ENCODE assay signal across 8 cellular contexts in the genomic region with DNA sequence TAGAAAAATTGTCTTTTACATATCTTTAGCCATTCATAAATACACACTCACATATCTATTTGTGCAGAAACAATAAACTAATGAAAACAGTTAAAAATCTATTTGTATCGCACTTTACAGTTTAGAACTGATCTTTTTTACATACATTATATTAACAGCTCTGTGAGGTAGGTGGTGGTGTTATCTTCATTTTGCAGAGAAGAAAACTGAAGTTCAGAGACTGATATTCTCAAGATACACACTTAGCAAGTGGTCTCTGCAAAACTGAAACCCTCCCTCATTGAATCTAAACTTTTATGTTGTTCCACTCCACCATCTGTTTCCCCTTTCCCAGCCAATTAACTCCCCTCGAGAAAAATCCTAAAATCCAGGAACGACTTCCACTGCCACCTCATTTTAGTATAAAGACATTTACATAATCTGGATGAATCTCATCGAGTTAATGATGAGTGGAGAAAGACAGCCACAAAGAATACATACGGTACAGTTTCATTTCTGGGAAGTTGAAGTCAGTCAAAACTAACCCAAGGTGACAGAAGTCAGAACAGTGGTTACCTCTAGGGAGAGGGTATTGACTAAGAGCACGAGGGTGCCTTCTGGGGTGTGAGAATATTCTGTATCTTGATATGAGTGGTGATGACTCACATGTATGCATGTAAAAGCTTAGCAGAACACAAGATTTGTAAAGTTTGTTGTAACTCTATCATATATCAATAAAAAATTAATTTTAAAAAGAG.
A peak's percentile ranks its signal among the peaks of the same experiment; 100 is the strongest.
DNase-seq lines count a peak whose midpoint lies in the region; ATAC-seq, FAIRE-seq and TF ChIP-seq lines count a peak whose summit lies in the region.

No MANE protein-coding gene starts in this region.

- no peak for DNase-seq in SK-N-SH
- DNase-seq in keratinocyte (ENCODE audit: low read depth, low spot score): no peak
- DNase-seq in SKM-1 treated with dmso at 0.1 percent for 144 hours (lab: John Stamatoyannopoulos, UW; ENCODE audit: unreplicated experiment): no peak
- DNase-seq in NCI-H2107 treated with DMSO at 0.1 percent for 48 hours (lab: John Stamatoyannopoulos, UW; ENCODE audit: unreplicated experiment): no peak
- no peak for DNase-seq in NCI-H748 (lab: John Stamatoyannopoulos, UW; ENCODE audit: unreplicated experiment)

- 44% methylated on average over 6 of the region's 6 CpGs for WGBS in SK-N-SH (ENCODE audit: low lambda C conversion rate)

- H3K9me2 ChIP-seq in SK-N-SH: no peaks in the 10 kb centered on the region

- no peak for TF ChIP-seq CTCF in SK-N-SH (IDR thresholded peaks at IDR 0.05)
- TF ChIP-seq CTCF in keratinocyte (optimal IDR thresholded peaks at IDR 0.05 in 1 of 3, IDR thresholded peaks at IDR 0.05 in 1 of 3, conservative IDR thresholded peaks at IDR 0.05 in 1 of 3; ENCODE audit: extremely low read depth in 1 of 3, insufficient read depth in 2 of 3, low read length in 3 of 3): no peak

- no peaks in the 10 kb centered on the region for H3K27me3 ChIP-seq in SK-N-SH (ENCODE audit: insufficient read depth)
- H3K27me3 ChIP-seq in keratinocyte (ENCODE audit: control insufficient read depth, extremely low read depth, insufficient read depth, low read length): no peaks in the 10 kb centered on the region

- dilution Hi-C loops in keratinocyte (cut with MboI; ENCODE audit: extremely low pct_ligation_motif_present, low sequenced_read_pairs): no loop called here

- H3K4me1 ChIP-seq in SK-N-SH (ENCODE audit: control insufficient read depth in 1 of 2, insufficient read depth in 2 of 2, low read depth in 1 of 2, low read length in 1 of 2): no peaks in the 10 kb centered on the region; a peak in 1 of 4 replicates
- peaks cover 12% of the 10 kb centered on the region for H3K4me1 ChIP-seq in keratinocyte (ENCODE audit: control insufficient read depth, extremely low read depth, insufficient read depth, low read length)

- ATAC-seq in SK-N-SH treated with all-trans-retinoic acid at 6 μM for 48 hours: peak; percentile 49; the same call in 2 of the 3 replicates
- ATAC-seq in GM21717 (IDR thresholded peaks at IDR 0.05; ENCODE audit: unreplicated experiment): peak; percentile 98
- ATAC-seq in HG03565 (IDR thresholded peaks at IDR 0.05; ENCODE audit: unreplicated experiment): peak; percentile 99

- H3K9me3 ChIP-seq in SK-N-SH (no peaks in the 10 kb centered on the region), keratinocyte (ENCODE audit: control insufficient read depth, low read depth, low read length) (no peaks in the 10 kb centered on the region)

- peak; percentile 5 for FAIRE-seq in keratinocyte (lab: Jason Lieb, UNC)

- H3F3A ChIP-seq in SK-N-SH (replicated peaks; ENCODE audit: insufficient read depth): no peaks in the 10 kb centered on the region

- POLR2A ChIA-PET in SK-N-SH (lab: Yijun Ruan, JAX): no interaction called here

- H4K20me1 ChIP-seq in SK-N-SH (ENCODE audit: insufficient read depth) (no peaks in the 10 kb centered on the region), keratinocyte (ENCODE audit: control insufficient read depth, extremely low read depth, insufficient read depth, low read length) (no peaks in the 10 kb centered on the region)

- H3K4me3 ChIP-seq in SK-N-SH (ENCODE audit: low read depth in 2 of 2, low read length in 1 of 2): no peak overlapping the region
- H3K4me3 ChIP-seq in keratinocyte (ENCODE audit: control insufficient read depth in 2 of 3, extremely low read depth in 1 of 3, insufficient read depth in 2 of 3, low read depth in 1 of 3, low read length in 3 of 3): no peak overlapping the region

- H3K36me3 ChIP-seq in SK-N-SH (replicated peaks in 1 of 2; ENCODE audit: control insufficient read depth in 1 of 2, insufficient read depth in 2 of 2, low read length in 1 of 2) (no peaks in the 10 kb centered on the region), keratinocyte (ENCODE audit: control insufficient read depth in 2 of 2, extremely low read depth in 1 of 2, insufficient read depth in 2 of 2, low read length in 2 of 2) (no peaks in the 10 kb centered on the region)

- TF ChIP-seq EP300 in SK-N-SH (IDR thresholded peaks at IDR 0.05; ENCODE audit: borderline replicate concordance in 1 of 2, low read depth in 1 of 2, low read length in 1 of 2): no peak

- H3K79me2 ChIP-seq in SK-N-SH (ENCODE audit: insufficient read depth) (no peaks in the 10 kb centered on the region), keratinocyte (ENCODE audit: control insufficient read depth, insufficient read depth, low read length) (no peaks in the 10 kb centered on the region)

- no peak overlapping the region for H2AFZ ChIP-seq in SK-N-SH (ENCODE audit: low read depth)
- H2AFZ ChIP-seq in keratinocyte (ENCODE audit: control insufficient read depth, low read length): no peak overlapping the region

- TF ChIP-seq RAD21 in SK-N-SH (IDR thresholded peaks at IDR 0.05; ENCODE audit: low read length): no peak

- H3K9ac ChIP-seq in SK-N-SH (no peak overlapping the region), keratinocyte (ENCODE audit: control insufficient read depth, extremely low read depth, insufficient read depth, low read length) (no peak overlapping the region)

- no peak overlapping the region for H3K4me2 ChIP-seq in SK-N-SH
- H3K4me2 ChIP-seq in keratinocyte (ENCODE audit: control insufficient read depth, extremely low read depth, insufficient read depth, low read depth, low read length): no peak overlapping the region

- no peak overlapping the region for H3K27ac ChIP-seq in SK-N-SH (ENCODE audit: low read depth in 2 of 2, low read length in 1 of 2)
- no peak overlapping the region for H3K27ac ChIP-seq in keratinocyte (ENCODE audit: control insufficient read depth, insufficient read depth, low read length)

- CTCF ChIA-PET in SK-N-SH (lab: Yijun Ruan, JAX): no interaction called here

- no peaks in the 10 kb centered on the region for H3K9me1 ChIP-seq in keratinocyte (ENCODE audit: control insufficient read depth, extremely low read depth, insufficient read depth, low read length)

TF ChIP-seq in SK-N-SH treated with all-trans-retinoic acid at 6 μM for 48 hours, 23 proteins besides CTCF, POLR2A, EP300 and RAD21 (continues in another document):
- no peak for TF ChIP-seq PPARA (CRISPR knock-in tag; IDR thresholded peaks at IDR 0.05; ENCODE audit: borderline replicate concordance)
- no peak for TF ChIP-seq TOX (CRISPR knock-in tag; IDR thresholded peaks at IDR 0.05; ENCODE audit: borderline replicate concordance)
- TF ChIP-seq POU6F1 (CRISPR knock-in tag; IDR thresholded peaks at IDR 0.05; ENCODE audit: borderline replicate concordance, low read depth): no peak
- TF ChIP-seq ESRRG (CRISPR knock-in tag; IDR thresholded peaks at IDR 0.05): no peak

TF ChIP-seq in SK-N-SH, 30 proteins besides CTCF, POLR2A, EP300 and RAD21:
- TF ChIP-seq SMC3 (IDR thresholded peaks at IDR 0.05; ENCODE audit: low read depth, low read length): no peak
- TF ChIP-seq, protein P1, sequence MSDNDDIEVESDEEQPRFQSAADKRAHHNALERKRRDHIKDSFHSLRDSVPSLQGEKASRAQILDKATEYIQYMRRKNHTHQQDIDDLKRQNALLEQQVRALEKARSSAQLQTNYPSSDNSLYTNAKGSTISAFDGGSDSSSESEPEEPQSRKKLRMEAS (IDR thresholded peaks at IDR 0.05; ENCODE audit: low read depth): no peak
- TF ChIP-seq NRF1 (IDR thresholded peaks at IDR 0.05; ENCODE audit: low read depth, low read length): no peak
- TF ChIP-seq EZH2phosphoT487 (IDR thresholded peaks at IDR 0.05; ENCODE audit: borderline replicate concordance, low read depth): no peak

Comparison
In these comparisons a context has a peak if more than half of its experiments do, and no peak if none do; other contexts are left out.
1. ATAC-seq: peak in every context shown above with its lines; median percentile 99 in HG03565; 98 in GM21717; 49 in SK-N-SH treated with all-trans-retinoic acid at 6 μM for 48 hours.